Comparison of ENCODE assay signal across 11 cellular contexts in the genomic region with DNA sequence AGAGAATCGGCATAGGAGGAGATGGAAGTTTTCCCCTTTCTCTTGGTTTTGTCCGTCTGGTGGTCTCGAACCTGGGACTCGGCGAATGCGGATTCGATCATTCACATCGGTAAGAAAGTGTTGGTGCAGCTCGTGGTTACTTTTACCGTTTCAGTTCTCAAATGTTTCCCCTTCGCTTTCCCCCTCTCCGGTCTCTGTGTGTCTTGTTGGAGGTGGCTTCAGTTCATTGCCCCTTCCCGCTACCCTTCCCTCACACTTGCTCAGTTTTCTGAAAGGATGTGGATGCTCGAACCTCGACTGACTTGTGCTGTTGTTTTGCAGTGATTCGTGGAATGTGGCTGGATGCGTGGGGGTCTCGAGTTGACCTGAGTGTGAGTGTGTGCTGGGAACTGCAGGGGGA. TPM values are rescaled to one million over a fixed set of nuclear protein-coding genes. Genes with fewer than 3 reads are reported as not detected.
DNase-seq lines count a peak whose midpoint lies in the region; ATAC-seq and TF ChIP-seq lines count a peak whose summit lies in the region.
"Had no signal": no experiment of that assay in that cellular context is flagged by ENCODE, and none has a peak within 500 bp of the region (broad histone marks: within the 10 kb centered on the region; RNA-seq: fewer than 3 reads in every experiment).

No MANE protein-coding gene starts in this region.

- H3K9me3 ChIP-seq in A673 (ENCODE audit: low read depth, low read length, poor library complexity, severe bottlenecking), result no peaks in the 10 kb centered on the region
- H3K9me3 ChIP-seq in muscle layer of duodenum (ENCODE audit: control insufficient read depth in 1 of 2, low read length in 2 of 2), result no peaks in the 10 kb centered on the region

- no peak for TF ChIP-seq CTCF in A673 (conservative IDR thresholded peaks at IDR 0.05; ENCODE audit: low read depth, low read length)

- H3K4me1 ChIP-seq in A673 (ENCODE audit: insufficient read depth, low read length, poor library complexity, severe bottlenecking), result no peaks in the 10 kb centered on the region
- peaks cover 0 to 27% of the 10 kb centered on the region in 2 donors for H3K4me1 ChIP-seq in muscle layer of duodenum (ENCODE audit: control insufficient read depth in 1 of 2, insufficient read depth in 2 of 2, low read length in 2 of 2)

- no peak overlapping the region for H3K4me3 Mint-ChIP-seq in stimulated activated memory B cell treated with anti-CD40 and anti-IgM and Interleukin-4, amounts not matched to agents 10 μg/mL and 1 μg/mL and 100 μg/mL, for 72 hours

- DNase-seq in A673 (ENCODE audit: low spot score), result no peak
- DNase-seq in H7, result peak; percentile 45
- DNase-seq in cerebellum (ENCODE audit: low spot score), result peak; percentile 28
- no peak for DNase-seq in NCI-H128 (lab: John Stamatoyannopoulos, UW; ENCODE audit: unreplicated experiment)
- no peak for DNase-seq in RPMI8226
- no peak for DNase-seq in NK-92 (lab: John Stamatoyannopoulos, UW; ENCODE audit: unreplicated experiment)
- DNase-seq: cortex of kidney, DND-41 had no signal

- H3K27ac ChIP-seq in A673 (ENCODE audit: low read depth, low read length, poor library complexity, severe bottlenecking), result no peak overlapping the region
- H3K27ac ChIP-seq in muscle layer of duodenum (ENCODE audit: low read length), result no peak overlapping the region
- H3K27ac ChIP-seq: KMS-11 had no signal

- H3K27me3 Mint-ChIP-seq in stimulated activated memory B cell treated with anti-CD40 and anti-IgM and Interleukin-4, amounts not matched to agents 10 μg/mL and 1 μg/mL and 100 μg/mL, for 72 hours, result peaks cover 39% of the 10 kb centered on the region

- no peaks in the 10 kb centered on the region for H3K9me3 Mint-ChIP-seq in stimulated activated memory B cell treated with anti-CD40 and anti-IgM and Interleukin-4, amounts not matched to agents 10 μg/mL and 1 μg/mL and 100 μg/mL, for 72 hours

- POLR2A ChIA-PET in A673 (lab: Charles Lee; ENCODE audit: low non-redundant PET), result interaction anchor here (0.6 kb wide), 1 partner anchor 15 kb away, joined by 3 read pairs; no protein-coding TSS in a partner anchor

- no peaks in the 10 kb centered on the region for H3K36me3 ChIP-seq in A673 (ENCODE audit: insufficient read depth, low read length, poor library complexity, severe bottlenecking)
- H3K36me3 ChIP-seq in H7 (replicated peaks; ENCODE audit: control insufficient read depth, insufficient read depth, low read length), result no peaks in the 10 kb centered on the region
- no peaks in the 10 kb centered on the region for H3K36me3 ChIP-seq in muscle layer of duodenum (ENCODE audit: control insufficient read depth in 1 of 2, insufficient read depth in 2 of 2, low read length in 2 of 2)

- H3K27me3 ChIP-seq in A673 (replicated peaks; ENCODE audit: insufficient read depth, low read depth, low read length, poor library complexity), result peaks cover 17% of the 10 kb centered on the region
- no peaks in the 10 kb centered on the region; the same call in 1 of the 2 replicates for H3K27me3 ChIP-seq in H7 (ENCODE audit: control insufficient read depth, insufficient read depth, low read length)
- peaks cover 34% of the 10 kb centered on the region for H3K27me3 ChIP-seq in muscle layer of duodenum (ENCODE audit: low read depth, low read length)

- CTCF ChIA-PET in A673 (lab: Charles Lee), result no interaction called here

- H3K36me3 Mint-ChIP-seq in stimulated activated memory B cell treated with anti-CD40 and anti-IgM and Interleukin-4, amounts not matched to agents 10 μg/mL and 1 μg/mL and 100 μg/mL, for 72 hours, result no peaks in the 10 kb centered on the region

- no TSS peak for BruUV-seq in A673 (replicated peaks; lab: Mats Ljungman, UMichigan)

- ATAC-seq in stimulated activated memory B cell treated with anti-CD40 and anti-IgM and Interleukin-4, amounts not matched to agents 10 μg/mL and 1 μg/mL and 100 μg/mL, for 72 hours, result no peak

- peaks cover 10% of the 10 kb centered on the region for H3K4me1 Mint-ChIP-seq in stimulated activated memory B cell treated with anti-CD40 and anti-IgM and Interleukin-4, amounts not matched to agents 10 μg/mL and 1 μg/mL and 100 μg/mL, for 72 hours

- H3K4me3 ChIP-seq in A673 (ENCODE audit: low read depth, low read length, poor library complexity, severe bottlenecking) (peak overlapping the region; percentile 46), H7 (ENCODE audit: insufficient read depth, low read depth, low read length) (peak overlapping the region; percentile 81), muscle layer of duodenum (ENCODE audit: low read depth in 1 of 2, low read length in 2 of 2) (peak overlapping the region; percentile 5 to 66)

- intact Hi-C loops in A673 (cut with micrococcal nuclease; ENCODE audit: unreplicated experiment), result no loop called here

- no peak overlapping the region for H3K27ac Mint-ChIP-seq in stimulated activated memory B cell treated with anti-CD40 and anti-IgM and Interleukin-4, amounts not matched to agents 10 μg/mL and 1 μg/mL and 100 μg/mL, for 72 hours

RNA-seq across cellular contexts. Expression of gene GRID2, which starts 0.9 kb away (rescaled TPM):
- not detected in 2 replicates for total RNA-seq in A673 (2021)
- 19.1 and 25.6 TPM in 2 replicates for total RNA-seq in H7 (2014; rRNA removed; shearing (Covaris generic))
- total RNA-seq in cerebellum, result 194 TPM

Comparison
In these comparisons a context has a peak if more than half of its experiments do, and no peak if none do; other contexts are left out.
1. DNase-seq: peak in H7 (single experiment) and cerebellum (single experiment); none in A673 (single experiment), NCI-H128 (single experiment), RPMI8226 (single experiment) and NK-92 (single experiment).
2. RNA of gene GRID2, which starts 0.9 kb away (total RNA-seq): 194 TPM in cerebellum (single experiment) and 19.1 to 25.6 TPM in H7; not detected in A673; every median in the first group is over 10 times any median in the second.
3. Peak in every context shown above with its lines, with median percentiles within 50 percentile points of each other: H3K4me3 ChIP-seq.